ENCODE assay signal across 14 cellular contexts in genomic region chr10:72523062-72523461, GRCh38.
DNase-seq lines count a peak whose midpoint lies in the region; ATAC-seq and TF ChIP-seq lines count a peak whose summit lies in the region.
"Had no signal": no experiment of that assay in that cellular context is flagged by ENCODE, and none has a peak within 500 bp of the region (broad histone marks: within the 10 kb centered on the region; RNA-seq: fewer than 3 reads in every experiment).

No MANE protein-coding gene starts in this region.

- H3K9me2 ChIP-seq in OCI-LY7 (ENCODE audit: insufficient read depth, low read length) = no peaks in the 10 kb centered on the region

- no peak for TF ChIP-seq CTCF in OCI-LY7 (conservative IDR thresholded peaks at IDR 0.05; ENCODE audit: low read length)
- TF ChIP-seq CTCF in neutrophil (IDR thresholded peaks at IDR 0.05) = no peak

- CTCF ChIA-PET in OCI-LY7 (lab: Charles Lee; ENCODE audit: unreplicated experiment) = no interaction called here

- H3K27ac ChIP-seq in OCI-LY7 (ENCODE audit: low read depth, low read length, poor library complexity, severe bottlenecking) (no peak overlapping the region), neutrophil (peak overlapping the region; percentile 4)
- H3K27ac ChIP-seq: C4-2B had no signal

- POLR2A ChIA-PET in OCI-LY7 (lab: Charles Lee) = interaction anchor here (0.7 kb wide), 1 partner anchor 16 kb away, joined by 3 read pairs; no protein-coding TSS in a partner anchor

- H3K4me1 ChIP-seq in OCI-LY7 (ENCODE audit: insufficient read depth, low read length, poor library complexity, severe bottlenecking) (peaks cover 9% of the 10 kb centered on the region), neutrophil (ENCODE audit: control insufficient read depth in 1 of 2, insufficient read depth in 1 of 2, low read depth in 1 of 2, low read length in 1 of 2) (peaks cover 18 to 21% of the 10 kb centered on the region in 2 experiments)

- intact Hi-C loops in OCI-LY7 (cut with micrococcal nuclease; ENCODE audit: unreplicated experiment) = no loop called here

- no peaks in the 10 kb centered on the region for H3K27me3 ChIP-seq in neutrophil

- H3K4me3 ChIP-seq in Jurkat, Clone E6-1 (ENCODE audit: low read length) = no peak overlapping the region
- H3K4me3 ChIP-seq in OCI-LY7 (ENCODE audit: low read depth, low read length, poor library complexity, severe bottlenecking) = no peak overlapping the region
- H3K4me3 ChIP-seq in neutrophil (ENCODE audit: low read depth in 1 of 2, low read length in 1 of 2) = no peak overlapping the region

- H3K36me3 ChIP-seq in OCI-LY7 (ENCODE audit: insufficient read depth, low read length) (no peaks in the 10 kb centered on the region), neutrophil (no peaks in the 10 kb centered on the region)

- ATAC-seq in left lobe of liver = peak; percentile 74

- H3K9me3 ChIP-seq in OCI-LY7 (ENCODE audit: low read length) = no peaks in the 10 kb centered on the region
- H3K9me3 ChIP-seq in neutrophil = no peaks in the 10 kb centered on the region

- BruUV-seq in OCI-LY7 (replicated peaks; lab: Mats Ljungman, UMichigan) = no TSS peak

- no peak overlapping the region for H2AFZ ChIP-seq in OCI-LY7 (ENCODE audit: low read length)

- H3K4me2 ChIP-seq in OCI-LY7 (ENCODE audit: low read length) = peak overlapping the region; percentile 15; the same call in 1 of the 2 replicates

- no peaks in the 10 kb centered on the region for H3K79me2 ChIP-seq in OCI-LY7 (ENCODE audit: insufficient read depth, low read depth, low read length)

- DNase-seq in Jurkat, Clone E6-1 (ENCODE audit: low read depth, low spot score) = peak; percentile 60
- peak; percentile 25 for DNase-seq in OCI-LY7 (ENCODE audit: low spot score)
- no peak for DNase-seq in left lobe of liver (ENCODE audit: low spot score)
- no peak for DNase-seq in activated CD8-positive, alpha-beta memory T cell treated with anti-CD3 and anti-CD28 coated beads for 24 hours
- no peak for DNase-seq in DMS 273 treated with DMSO at 0.1 percent for 48 hours (lab: John Stamatoyannopoulos, UW)
- no peak for DNase-seq in stimulated activated CD4-positive, alpha-beta T cell treated with anti-CD3 and anti-CD28 coated beads, Interleukin-2, amount 100 ng/mL, for 24 hours
- DNase-seq: AML-193; CD4-positive, alpha-beta T cell; DMS79 treated with DMSO at 0.1 percent for 48 hours; GF-D8; GOT3; H9 had no signal

- H4K20me1 ChIP-seq in OCI-LY7 (ENCODE audit: insufficient read depth, low read length) = no peaks in the 10 kb centered on the region

Comparison
In these comparisons a context has a peak if more than half of its experiments do, and no peak if none do; other contexts are left out.
1. DNase-seq: peak in Jurkat, Clone E6-1 (single experiment) and OCI-LY7 (single experiment); none in left lobe of liver (single experiment), activated CD8-positive, alpha-beta memory T cell treated with anti-CD3 and anti-CD28 coated beads for 24 hours (single experiment), DMS 273 treated with DMSO at 0.1 percent for 48 hours (single experiment) and stimulated activated CD4-positive, alpha-beta T cell treated with anti-CD3 and anti-CD28 coated beads, Interleukin-2, amount 100 ng/mL, for 24 hours (0 of 2).